Comparison of ENCODE assay signal across 9 cellular contexts in the genomic region with DNA sequence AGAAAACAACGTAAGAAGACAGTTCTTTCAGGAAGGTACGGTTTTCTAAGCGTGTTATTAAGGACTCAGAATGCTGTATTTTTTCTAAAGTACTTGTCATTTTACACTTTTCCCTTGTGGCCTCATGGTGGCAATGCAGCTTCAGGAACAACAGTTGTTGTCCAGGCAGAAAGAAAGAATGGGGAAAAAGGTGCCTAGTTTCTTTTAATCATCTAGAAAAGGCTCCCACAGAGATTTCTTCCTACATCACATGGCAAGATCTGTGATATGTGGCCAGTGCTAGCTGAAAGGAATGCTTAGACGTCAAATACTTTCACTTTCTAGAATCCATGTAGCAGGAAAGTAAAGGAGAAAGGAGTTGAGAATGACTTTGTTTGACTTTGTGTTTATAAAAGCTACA. TPM values are rescaled to one million over a fixed set of nuclear protein-coding genes. Genes with fewer than 3 reads are reported as not detected.
DNase-seq lines count a peak whose midpoint lies in the region; ATAC-seq, FAIRE-seq and TF ChIP-seq lines count a peak whose summit lies in the region.
"Had no signal": no experiment of that assay in that cellular context is flagged by ENCODE, and none has a peak within 500 bp of the region (broad histone marks: within the 10 kb centered on the region; RNA-seq: fewer than 3 reads in every experiment).

No MANE protein-coding gene starts in this region.

- TF ChIP-seq POLR2A in GM12891 (IDR thresholded peaks at IDR 0.05; ENCODE audit: low read depth, low read length), result no peak

- no peaks in the 10 kb centered on the region for H3K27me3 Mint-ChIP-seq in stimulated activated naive B cell treated with anti-CD40 and anti-IgM and Interleukin-4, amounts not matched to agents 10 μg/mL and 1 μg/mL and 100 μg/mL, for 72 hours

- H3K36me3 Mint-ChIP-seq in stimulated activated naive B cell treated with anti-CD40 and anti-IgM and Interleukin-4, amounts not matched to agents 10 μg/mL and 1 μg/mL and 100 μg/mL, for 72 hours, result no peaks in the 10 kb centered on the region

- no peak for FAIRE-seq in GM12891 (lab: Jason Lieb, UNC)

- H3K4me1 Mint-ChIP-seq in stimulated activated naive B cell treated with anti-CD40 and anti-IgM and Interleukin-4, amounts not matched to agents 10 μg/mL and 1 μg/mL and 100 μg/mL, for 72 hours, result no peaks in the 10 kb centered on the region

- no peak for ATAC-seq in stimulated activated naive B cell treated with anti-CD40 and anti-IgM and Interleukin-4, amounts not matched to agents 10 μg/mL and 1 μg/mL and 100 μg/mL, for 72 hours (replicated peaks)
- no peak for ATAC-seq in HG03457 (IDR thresholded peaks at IDR 0.05; ENCODE audit: unreplicated experiment)

- no peak overlapping the region for H3K27ac Mint-ChIP-seq in stimulated activated naive B cell treated with anti-CD40 and anti-IgM and Interleukin-4, amounts not matched to agents 10 μg/mL and 1 μg/mL and 100 μg/mL, for 72 hours

- H3K9me3 Mint-ChIP-seq in stimulated activated naive B cell treated with anti-CD40 and anti-IgM and Interleukin-4, amounts not matched to agents 10 μg/mL and 1 μg/mL and 100 μg/mL, for 72 hours, result peaks cover 7 to 14% of the 10 kb centered on the region in 2 donors

- no peak overlapping the region for H3K4me3 Mint-ChIP-seq in stimulated activated naive B cell treated with anti-CD40 and anti-IgM and Interleukin-4, amounts not matched to agents 10 μg/mL and 1 μg/mL and 100 μg/mL, for 72 hours

- DNase-seq in GDM1 (lab: John Stamatoyannopoulos, UW), result peak; percentile 44
- peak; percentile 43 for DNase-seq in HT-29 (ENCODE audit: low spot score)
- peak; percentile 26 for DNase-seq in SKM-1 treated with dmso at 0.1 percent for 144 hours (lab: John Stamatoyannopoulos, UW; ENCODE audit: unreplicated experiment)
- DNase-seq in foreskin melanocyte, result peak; percentile 47
- peak; percentile 63 for DNase-seq in stromal cell of bone marrow (ENCODE audit: low read depth)
- DNase-seq in stimulated activated naive B cell treated with anti-CD40 and anti-IgM and Interleukin-4, amounts not matched to agents 10 μg/mL and 1 μg/mL and 100 μg/mL, for 72 hours, result no peak
- no peak for DNase-seq in GM12891 (ENCODE audit: insufficient read length, low spot score)

TF ChIP-seq in GM12891, 5 proteins besides CTCF, POLR2A, EP300 and RAD21:
- no peak for TF ChIP-seq POU2F2 (IDR thresholded peaks at IDR 0.05; ENCODE audit: low read depth, low read length)
- TF ChIP-seq PAX5 (IDR thresholded peaks at IDR 0.05; ENCODE audit: insufficient read depth, low read length, severe bottlenecking), result no peak
- TF ChIP-seq TAF1 (IDR thresholded peaks at IDR 0.05; ENCODE audit: low read depth, low read length), result no peak
- no peak for TF ChIP-seq SPI1 (IDR thresholded peaks at IDR 0.05; ENCODE audit: low read depth, low read length)
- no peak for TF ChIP-seq POLR2AphosphoS5 (IDR thresholded peaks at IDR 0.05; ENCODE audit: low read depth, low read length)

RNA-seq across cellular contexts. Expression of gene TRAM1L1, which starts 49.0 kb away (rescaled TPM):
- not detected in 2 replicates for total RNA-seq in HT-29 (2014; rRNA removed; shearing (Covaris generic))
- polyA plus RNA-seq in GM12891 (2012; ENCODE audit: low read depth, missing spikeins), result 0.40 TPM
- total RNA-seq: T-helper 1 cell treated with Interleukin-12 subunit alpha and Interleukin-12 subunit beta and Interleukin-4 antibody, amounts not matched to agents 30 ng/mL and 1 ng/mL, for 36 hours had no signal

Comparison
In these comparisons a context has a peak if more than half of its experiments do, and no peak if none do; other contexts are left out.
1. DNase-seq: peak in GDM1 (single experiment), HT-29 (single experiment), SKM-1 treated with dmso at 0.1 percent for 144 hours (single experiment), foreskin melanocyte (single experiment) and stromal cell of bone marrow (single experiment); none in stimulated activated naive B cell treated with anti-CD40 and anti-IgM and Interleukin-4, amounts not matched to agents 10 μg/mL and 1 μg/mL and 100 μg/mL, for 72 hours (single experiment) and GM12891 (single experiment).